ENCODE assay signal across 8 cellular contexts in the genomic region with DNA sequence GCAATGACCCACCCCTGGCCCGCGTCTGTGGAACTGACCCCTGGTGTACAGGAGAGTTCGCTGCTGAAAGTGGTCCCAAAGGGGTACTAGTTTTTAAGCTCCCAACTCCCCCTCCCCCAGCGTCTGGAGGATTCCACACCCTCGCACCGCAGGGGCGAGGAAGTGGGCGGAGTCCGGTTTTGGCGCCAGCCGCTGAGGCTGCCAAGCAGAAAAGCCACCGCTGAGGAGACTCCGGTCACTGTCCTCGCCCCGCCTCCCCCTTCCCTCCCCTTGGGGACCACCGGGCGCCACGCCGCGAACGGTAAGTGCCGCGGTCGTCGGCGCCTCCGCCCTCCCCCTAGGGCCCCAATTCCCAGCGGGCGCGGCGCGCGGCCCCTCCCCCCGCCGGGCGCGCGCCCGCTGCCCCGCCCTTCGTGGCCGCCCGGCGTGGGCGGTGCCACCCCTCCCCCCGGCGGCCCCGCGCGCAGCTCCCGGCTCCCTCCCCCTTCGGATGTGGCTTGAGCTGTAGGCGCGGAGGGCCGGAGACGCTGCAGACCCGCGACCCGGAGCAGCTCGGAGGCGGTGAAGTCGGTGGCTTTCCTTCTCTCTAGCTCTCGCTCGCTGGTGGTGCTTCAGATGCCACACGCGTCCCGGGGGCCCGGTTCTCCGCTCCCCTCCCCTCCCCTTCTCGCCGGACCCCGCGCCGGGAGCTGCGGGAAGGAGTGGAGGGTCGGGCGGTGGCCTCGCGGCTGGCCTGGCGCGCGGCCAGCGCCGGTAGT. TPM values are rescaled to one million over a fixed set of nuclear protein-coding genes. Genes with fewer than 3 reads are reported as not detected.
DNase-seq lines count a peak whose midpoint lies in the region; ATAC-seq and TF ChIP-seq lines count a peak whose summit lies in the region.

A gene (plus strand): TSS at position 485 of the 758 bp plus-strand sequence. CDS start 1,254 bp downstream, outside the sequence.

- H3K9me3 Mint-ChIP-seq in activated B cell treated with CpG ODN at 0.5 μM for 24 hours, result no peaks in the 10 kb centered on the region

- peak; percentile 88 for DNase-seq in AG08395 (ENCODE audit: low spot score)
- DNase-seq in NCI-H345 (lab: John Stamatoyannopoulos, UW), result peak; percentile 93
- DNase-seq in activated B cell treated with CpG ODN at 0.5 μM for 24 hours, result peak; percentile 90
- DNase-seq in cardiac fibroblast (ENCODE audit: low read depth in 2 of 2), result peak in 1 of 2 donors; percentile 87
- DNase-seq in inferior parietal cortex (ENCODE audit: extremely low spot score), result peak; percentile 79
- DNase-seq in stimulated activated CD4-positive, alpha-beta T cell treated with anti-CD3 and anti-CD28 coated beads, Interleukin-12 subunit alpha, Interleukin-12 subunit beta, amount 100 ng/mL, for 24 hours (ENCODE audit: low read depth in 2 of 2), result peak; percentile 79 to 92

- H3K27me3 Mint-ChIP-seq in activated B cell treated with CpG ODN at 0.5 μM for 24 hours, result no peaks in the 10 kb centered on the region

- peak; percentile 34 for ATAC-seq in HG03159 (IDR thresholded peaks at IDR 0.05; ENCODE audit: unreplicated experiment)
- ATAC-seq in activated B cell treated with CpG ODN at 0.5 μM for 24 hours (ENCODE audit: low read depth), result peak; percentile 45

- H3K4me3 Mint-ChIP-seq in activated B cell treated with CpG ODN at 0.5 μM for 24 hours, result peak within 1 kb of the TSS; percentile 99

- peak within 1 kb of the TSS; percentile 100 for H3K27ac Mint-ChIP-seq in activated B cell treated with CpG ODN at 0.5 μM for 24 hours

- intact Hi-C loops in activated B cell treated with CpG ODN at 0.5 μM for 24 hours (cut with micrococcal nuclease), result loop anchor here (1.0 to 5.0 kb wide), 8 partner anchors 9 to 1951 kb away; a partner anchor contains a TSS

- no peak for TF ChIP-seq CTCF in activated B cell treated with CpG ODN at 0.5 μM for 24 hours (IDR thresholded peaks at IDR 0.05)
- no peak for TF ChIP-seq CTCF in cardiac fibroblast (IDR thresholded peaks at IDR 0.05; ENCODE audit: low read depth, low read length)

- H3K36me3 Mint-ChIP-seq in activated B cell treated with CpG ODN at 0.5 μM for 24 hours (ENCODE audit: low read depth), result peaks cover 65% of the 10 kb centered on the region

- POLR2A ChIA-PET in activated B cell treated with CpG ODN at 0.5 μM for 24 hours (lab: Charles Lee), result interaction anchor here (0.6 to 6.5 kb wide), 27 partner anchors 9 to 307 kb away, joined by 3 to 110 read pairs (median 11); a partner anchor contains a TSS

- in situ Hi-C loops in GM18951 (cut with MboI; ENCODE audit: low sequenced_read_pairs, unreplicated experiment), result no loop called here

- peak; percentile 88 for TF ChIP-seq POLR2A in GM18951 (IDR thresholded peaks at IDR 0.05; ENCODE audit: extremely low read depth, insufficient read depth, insufficient read length)

- CTCF ChIA-PET in activated B cell treated with CpG ODN at 0.5 μM for 24 hours (lab: Charles Lee), result interaction anchor here (0.8 to 5.1 kb wide), 8 partner anchors 15 to 308 kb away, joined by 3 to 34 read pairs (median 3); a partner anchor contains a TSS

- H3K4me3 ChIP-seq in cardiac fibroblast (replicated peaks in 1 of 2; ENCODE audit: low read depth in 2 of 2, low read length in 2 of 2), result peak within 1 kb of the TSS; percentile 98 to 99

- peaks cover 51% of the 10 kb centered on the region for H3K4me1 Mint-ChIP-seq in activated B cell treated with CpG ODN at 0.5 μM for 24 hours

RNA-seq across cellular contexts. Expression of the gene that starts here (rescaled TPM):
- total RNA-seq in activated B cell treated with CpG ODN at 0.5 μM for 24 hours, result 123 and 125 TPM in 2 replicates
